ENCODE assay signal across 9 cellular contexts in genomic region chr6:85419046-85419759, GRCh38.
DNase-seq lines count a peak whose midpoint lies in the region; ATAC-seq and TF ChIP-seq lines count a peak whose summit lies in the region.
"Had no signal": no experiment of that assay in that cellular context is flagged by ENCODE, and none has a peak within 500 bp of the region (broad histone marks: within the 10 kb centered on the region; RNA-seq: fewer than 3 reads in every experiment).

No MANE protein-coding gene starts in this region.

- ATAC-seq in GM19351 (IDR thresholded peaks at IDR 0.05; ENCODE audit: unreplicated experiment) (peak; percentile 77), HG02973 (IDR thresholded peaks at IDR 0.05; ENCODE audit: unreplicated experiment) (peak; percentile 74), HG02571 (IDR thresholded peaks at IDR 0.05; ENCODE audit: unreplicated experiment) (no peak)

- peaks cover 0 to 31% (median 10%) of the 10 kb centered on the region in 4 donors for H3K4me1 ChIP-seq in tibial artery

- intact Hi-C loops in tibial artery (cut with DNase I; ENCODE audit: low total_unique reads), result no loop called here

- no peaks in the 10 kb centered on the region for H3K36me3 ChIP-seq in tibial artery

- no peaks in the 10 kb centered on the region for H3K9me3 ChIP-seq in tibial artery

- peak overlapping the region; percentile 47 to 56 for H3K27ac ChIP-seq in tibial artery
- H3K27ac ChIP-seq: epithelial cell of prostate had no signal

- peak; percentile 49 for DNase-seq in astrocyte of the spinal cord (ENCODE audit: low read depth, low spot score)
- DNase-seq in tibial artery, result no peak
- no peak for DNase-seq in SHP77 (lab: John Stamatoyannopoulos, UW)
- DNase-seq in NCI-H774 (lab: John Stamatoyannopoulos, UW), result no peak
- DNase-seq: Karpas-422 had no signal

- H3K27me3 ChIP-seq in tibial artery, result no peaks in the 10 kb centered on the region

- in situ Hi-C loops in astrocyte of the spinal cord (cut with HindIII; ENCODE audit: low sequenced_read_pairs), result no loop called here

- H3K4me3 ChIP-seq in astrocyte of the spinal cord (ENCODE audit: low read depth, low read length) (no peak overlapping the region), tibial artery (no peak overlapping the region)

- TF ChIP-seq CTCF in astrocyte of the spinal cord (IDR thresholded peaks at IDR 0.05; ENCODE audit: low read depth, low read length), result no peak
- TF ChIP-seq CTCF in tibial artery (IDR thresholded peaks at IDR 0.05), result no peak
